Comparison of ENCODE assay signal across 14 cellular contexts in the genomic region with DNA sequence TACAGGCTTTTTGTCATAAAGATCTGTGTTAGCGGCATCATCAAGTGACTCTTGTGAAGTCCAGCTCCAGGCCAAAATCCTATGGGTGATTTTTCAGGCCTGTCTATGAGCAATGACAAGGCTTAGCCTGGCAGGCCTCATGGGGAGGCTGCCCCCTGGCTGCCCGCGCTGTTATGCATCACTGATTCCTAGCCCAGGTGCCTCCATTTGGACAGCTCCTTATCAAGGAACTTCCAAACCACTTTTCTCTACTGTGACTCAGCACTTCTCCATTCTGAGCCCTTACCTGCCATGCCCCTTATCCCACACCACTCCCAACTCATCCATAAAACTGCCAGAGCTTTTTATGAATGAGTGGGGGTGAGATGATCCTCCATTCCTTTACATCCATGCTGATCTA.
A peak's percentile ranks its signal among the peaks of the same experiment; 100 is the strongest.
DNase-seq lines count a peak whose midpoint lies in the region; ATAC-seq and TF ChIP-seq lines count a peak whose summit lies in the region.
"Had no signal": no experiment of that assay in that cellular context is flagged by ENCODE, and none has a peak within 500 bp of the region (broad histone marks: within the 10 kb centered on the region; RNA-seq: fewer than 3 reads in every experiment).

No MANE protein-coding gene starts in this region.

- H3K4me1 ChIP-seq in GM23338 (ENCODE audit: insufficient read depth), result no peaks in the 10 kb centered on the region
- peaks cover 10% of the 10 kb centered on the region for H3K4me1 ChIP-seq in foreskin keratinocyte
- no peaks in the 10 kb centered on the region for H3K4me1 ChIP-seq in psoas muscle
- peaks cover 17% of the 10 kb centered on the region for H3K4me1 ChIP-seq in OCI-LY7 (ENCODE audit: insufficient read depth, low read length, poor library complexity, severe bottlenecking)

- BruUV-seq in OCI-LY7 (replicated peaks; lab: Mats Ljungman, UMichigan), result no TSS peak

- no peaks in the 10 kb centered on the region for H3K79me2 ChIP-seq in GM23338 (replicated peaks; ENCODE audit: insufficient read depth)
- no peaks in the 10 kb centered on the region for H3K79me2 ChIP-seq in OCI-LY7 (ENCODE audit: insufficient read depth, low read depth, low read length)

- CTCF ChIA-PET in OCI-LY7 (lab: Charles Lee; ENCODE audit: unreplicated experiment), result no interaction called here

- peaks cover 2% of the 10 kb centered on the region for H3K27me3 Mint-ChIP-seq in GM23338 (ENCODE audit: insufficient read depth, low read depth, poor library complexity)

- no peak overlapping the region for H3K4me3 ChIP-seq in GM23338
- H3K4me3 ChIP-seq in psoas muscle, result no peak overlapping the region
- no peak overlapping the region for H3K4me3 ChIP-seq in OCI-LY7 (ENCODE audit: low read depth, low read length, poor library complexity, severe bottlenecking)
- H3K4me3 ChIP-seq: BLaER1, coronary artery, MG63, stomach had no signal

- POLR2A ChIA-PET in OCI-LY7 (lab: Charles Lee), result interaction anchor here (0.6 kb wide), 1 partner anchor 264 kb away, joined by 3 read pairs; no protein-coding TSS in a partner anchor

- ATAC-seq in GM23338 (peak; percentile 87), foreskin keratinocyte (peak; percentile 61), psoas muscle (no peak)
- ATAC-seq: natural killer cell treated with Interleukin-12 subunit alpha and Interleukin-12 subunit beta and Interleukin-15 and Interleukin-18, amount 100 ng/mL, for 72 hours had no signal

- H3K36me3 Mint-ChIP-seq in GM23338 (ENCODE audit: low read depth), result no peaks in the 10 kb centered on the region
- H3K36me3 Mint-ChIP-seq: natural killer cell treated with Interleukin-12 subunit alpha and Interleukin-12 subunit beta and Interleukin-15 and Interleukin-18, amount 100 ng/mL, for 72 hours had no signal

- H3K9me2 ChIP-seq in GM23338 (ENCODE audit: insufficient read depth) (peaks cover 8% of the 10 kb centered on the region; the same call in 1 of the 2 replicates), OCI-LY7 (ENCODE audit: insufficient read depth, low read length) (no peaks in the 10 kb centered on the region)

- H3F3A ChIP-seq in GM23338 (replicated peaks; ENCODE audit: low read depth), result no peaks in the 10 kb centered on the region

- H3K4me2 ChIP-seq in GM23338, result no peak overlapping the region
- H3K4me2 ChIP-seq in OCI-LY7 (ENCODE audit: low read length), result no peak overlapping the region
- H3K4me2 ChIP-seq: BLaER1 had no signal

- no peaks in the 10 kb centered on the region; the same call in 1 of the 3 replicates for H3K4me1 Mint-ChIP-seq in GM23338

- H4K20me1 ChIP-seq in GM23338 (replicated peaks; ENCODE audit: insufficient read depth) (no peaks in the 10 kb centered on the region), OCI-LY7 (ENCODE audit: insufficient read depth, low read length) (no peaks in the 10 kb centered on the region)
- H4K20me1 ChIP-seq: BLaER1 had no signal

- intact Hi-C loops in psoas muscle (cut with DNase I), result no loop called here
- intact Hi-C loops in OCI-LY7 (cut with micrococcal nuclease; ENCODE audit: unreplicated experiment), result no loop called here

- H3K36me3 ChIP-seq in GM23338 (ENCODE audit: insufficient read depth) (no peaks in the 10 kb centered on the region), psoas muscle (ENCODE audit: insufficient read depth in 1 of 2, low read depth in 1 of 2) (no peaks in the 10 kb centered on the region), OCI-LY7 (ENCODE audit: insufficient read depth, low read length) (no peaks in the 10 kb centered on the region)
- H3K36me3 ChIP-seq: BLaER1, MG63, stomach had no signal

- peak overlapping the region; percentile 88 for H3K27ac Mint-ChIP-seq in GM23338

- TF ChIP-seq CTCF in 22Rv1 (IDR thresholded peaks at IDR 0.05), result peak; percentile 14; the same call in 1 of the 2 replicates
- TF ChIP-seq CTCF in GM23338 (conservative IDR thresholded peaks at IDR 0.05; ENCODE audit: low read depth in 2 of 2), result peak; percentile 44 to 74
- TF ChIP-seq CTCF in foreskin keratinocyte (conservative IDR thresholded peaks at IDR 0.05), result peak; percentile 67
- TF ChIP-seq CTCF in psoas muscle (IDR thresholded peaks at IDR 0.05), result no peak
- TF ChIP-seq CTCF in OCI-LY7 (conservative IDR thresholded peaks at IDR 0.05; ENCODE audit: low read length), result no peak

- H3K4me3 Mint-ChIP-seq in GM23338, result no peak overlapping the region
- H3K4me3 Mint-ChIP-seq: natural killer cell treated with Interleukin-12 subunit alpha and Interleukin-12 subunit beta and Interleukin-15 and Interleukin-18, amount 100 ng/mL, for 72 hours had no signal

- H3K9me3 ChIP-seq in psoas muscle, result no peaks in the 10 kb centered on the region
- H3K9me3 ChIP-seq in OCI-LY7 (ENCODE audit: low read length), result no peaks in the 10 kb centered on the region
- H3K9me3 ChIP-seq: BLaER1, MG63, stomach had no signal

- DNase-seq in GM23338 (ENCODE audit: low spot score), result peak; percentile 70
- DNase-seq in RPMI8226, result peak; percentile 30
- peak; percentile 43 to 71 for DNase-seq in foreskin keratinocyte
- no peak for DNase-seq in NCI-H1105 (lab: John Stamatoyannopoulos, UW)
- DNase-seq in psoas muscle, result no peak
- no peak for DNase-seq in OCI-LY7 (ENCODE audit: low spot score)
- DNase-seq in NCI-H128 (lab: John Stamatoyannopoulos, UW; ENCODE audit: unreplicated experiment), result no peak
- DNase-seq: activated effector memory CD4-positive, alpha-beta T cell treated with anti-CD3 and anti-CD28 coated beads, Interleukin-2, amount 50 U/mL, for 16 hours; MG63; stomach had no signal

- no peaks in the 10 kb centered on the region for H3K9me3 Mint-ChIP-seq in GM23338
- H3K9me3 Mint-ChIP-seq: natural killer cell treated with Interleukin-12 subunit alpha and Interleukin-12 subunit beta and Interleukin-15 and Interleukin-18, amount 100 ng/mL, for 72 hours had no signal

- 73 to 94% (median 74%) methylated on average over 3 of the region's 3 CpGs for WGBS in psoas muscle, 3 donors

- H2AFZ ChIP-seq in GM23338 (peak overlapping the region; percentile 84), OCI-LY7 (ENCODE audit: low read length) (no peak overlapping the region)

- H3K27me3 ChIP-seq in GM23338 (ENCODE audit: insufficient read depth) (no peaks in the 10 kb centered on the region), foreskin keratinocyte (no peaks in the 10 kb centered on the region), psoas muscle (ENCODE audit: insufficient read depth in 3 of 3, low read length in 2 of 3) (no peaks in the 10 kb centered on the region)
- H3K27me3 ChIP-seq: BLaER1, MG63, stomach had no signal

- H3K27ac ChIP-seq in 22Rv1 (no peak overlapping the region), GM23338 (ENCODE audit: low read depth) (no peak overlapping the region), foreskin keratinocyte (no peak overlapping the region), psoas muscle (no peak overlapping the region), OCI-LY7 (ENCODE audit: low read depth, low read length, poor library complexity, severe bottlenecking) (no peak overlapping the region)
- H3K27ac ChIP-seq: BLaER1, coronary artery, stomach had no signal

TF ChIP-seq in GM23338, 12 proteins besides CTCF, POLR2A, EP300 and RAD21:
- TF ChIP-seq, protein P1, sequence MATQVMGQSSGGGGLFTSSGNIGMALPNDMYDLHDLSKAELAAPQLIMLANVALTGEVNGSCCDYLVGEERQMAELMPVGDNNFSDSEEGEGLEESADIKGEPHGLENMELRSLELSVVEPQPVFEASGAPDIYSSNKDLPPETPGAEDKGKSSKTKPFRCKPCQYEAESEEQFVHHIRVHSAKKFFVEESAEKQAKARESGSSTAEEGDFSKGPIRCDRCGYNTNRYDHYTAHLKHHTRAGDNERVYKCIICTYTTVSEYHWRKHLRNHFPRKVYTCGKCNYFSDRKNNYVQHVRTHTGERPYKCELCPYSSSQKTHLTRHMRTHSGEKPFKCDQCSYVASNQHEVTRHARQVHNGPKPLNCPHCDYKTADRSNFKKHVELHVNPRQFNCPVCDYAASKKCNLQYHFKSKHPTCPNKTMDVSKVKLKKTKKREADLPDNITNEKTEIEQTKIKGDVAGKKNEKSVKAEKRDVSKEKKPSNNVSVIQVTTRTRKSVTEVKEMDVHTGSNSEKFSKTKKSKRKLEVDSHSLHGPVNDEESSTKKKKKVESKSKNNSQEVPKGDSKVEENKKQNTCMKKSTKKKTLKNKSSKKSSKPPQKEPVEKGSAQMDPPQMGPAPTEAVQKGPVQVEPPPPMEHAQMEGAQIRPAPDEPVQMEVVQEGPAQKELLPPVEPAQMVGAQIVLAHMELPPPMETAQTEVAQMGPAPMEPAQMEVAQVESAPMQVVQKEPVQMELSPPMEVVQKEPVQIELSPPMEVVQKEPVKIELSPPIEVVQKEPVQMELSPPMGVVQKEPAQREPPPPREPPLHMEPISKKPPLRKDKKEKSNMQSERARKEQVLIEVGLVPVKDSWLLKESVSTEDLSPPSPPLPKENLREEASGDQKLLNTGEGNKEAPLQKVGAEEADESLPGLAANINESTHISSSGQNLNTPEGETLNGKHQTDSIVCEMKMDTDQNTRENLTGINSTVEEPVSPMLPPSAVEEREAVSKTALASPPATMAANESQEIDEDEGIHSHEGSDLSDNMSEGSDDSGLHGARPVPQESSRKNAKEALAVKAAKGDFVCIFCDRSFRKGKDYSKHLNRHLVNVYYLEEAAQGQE (IDR thresholded peaks at IDR 0.05; ENCODE audit: unreplicated experiment), result peak; percentile 69
- TF ChIP-seq CREB1 (CRISPR knock-in tag; IDR thresholded peaks at IDR 0.05; ENCODE audit: low read depth), result no peak
TF ChIP-seq in GM23338: peak in this region for 1.

Comparison
In these comparisons a context has a peak if more than half of its experiments do, and no peak if none do; other contexts are left out.
1. CTCF ChIP-seq: peak in 22Rv1 (single experiment), GM23338 (2 of 2) and foreskin keratinocyte (single experiment); none in psoas muscle (single experiment) and OCI-LY7 (single experiment).
2. ATAC-seq: peak in GM23338 (single experiment) and foreskin keratinocyte (single experiment); none in psoas muscle (0 of 4).
3. DNase-seq: peak in GM23338 (single experiment), RPMI8226 (single experiment) and foreskin keratinocyte (2 of 2); none in NCI-H1105 (single experiment), psoas muscle (0 of 2), OCI-LY7 (single experiment) and NCI-H128 (single experiment).